ENCODE assay signal across 8 cellular contexts in the genomic region with DNA sequence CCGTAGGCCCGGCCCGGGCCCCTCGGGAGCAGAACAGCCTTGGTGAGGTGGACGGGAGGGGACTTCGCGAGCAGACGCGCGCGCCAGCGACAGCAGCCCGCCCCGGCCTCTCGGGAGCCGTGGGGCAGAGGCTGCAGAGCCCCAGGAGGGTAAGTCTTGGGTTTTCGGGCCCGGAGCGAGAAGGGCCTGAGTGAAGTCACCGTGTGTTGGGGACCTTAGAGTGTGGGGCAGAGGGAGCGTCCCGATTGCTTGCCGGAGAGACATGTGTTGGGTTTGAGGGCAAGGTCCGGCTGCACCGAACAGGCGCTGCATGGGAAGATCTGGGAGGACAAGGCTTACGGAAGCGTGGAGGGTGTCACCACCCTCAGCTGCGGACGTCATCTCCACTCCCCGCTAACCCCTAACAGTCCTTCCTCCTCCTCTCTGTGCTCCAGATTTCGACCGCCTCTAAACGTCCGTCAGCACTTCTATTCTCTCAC. TPM values are rescaled to one million over a fixed set of nuclear protein-coding genes. Genes with fewer than 3 reads are reported as not detected.
DNase-seq lines count a peak whose midpoint lies in the region; ATAC-seq, FAIRE-seq and TF ChIP-seq lines count a peak whose summit lies in the region.
"Not testable (repeated sequence)": the region's sequence is repeated elsewhere in the genome, so short reads cannot be mapped to it uniquely, and the experiment has no call there.

No MANE protein-coding gene starts in this region.

- CTCF ChIA-PET in A549 (lab: Yijun Ruan, JAX) = interaction anchor here (0.7 kb wide), 1 partner anchor 54 kb away, joined by 3 read pairs; no protein-coding TSS in a partner anchor

- H3K4me3 ChIP-seq in A549 (peak overlapping the region; percentile 81), SK-N-MC (peak overlapping the region; percentile 86), lower lobe of right lung (peak overlapping the region; percentile 81)
- not testable (repeated sequence) for H3K4me3 ChIP-seq in KMS-11 (IDR thresholded peaks at IDR 0.05; ENCODE audit: insufficient read depth, low read depth, low read length)

- not testable (repeated sequence) for TF ChIP-seq EP300 in A549 (IDR thresholded peaks at IDR 0.05)

- H3K9me3 ChIP-seq in A549; SK-N-MC (ENCODE audit: low read depth, low read length); lower lobe of right lung: not testable (repeated sequence)

- H3K4me2 ChIP-seq in A549 = peak overlapping the region; percentile 94
- peak overlapping the region; percentile 90 for H3K4me2 ChIP-seq in KMS-11

- not testable (repeated sequence) for TF ChIP-seq CTCF in A549 (IDR thresholded peaks at IDR 0.05); KMS-11 (conservative IDR thresholded peaks at IDR 0.05; ENCODE audit: low read depth, low read length); lower lobe of right lung (IDR thresholded peaks at IDR 0.05)

- DNase-seq in A549 (ENCODE audit: low read depth in 1 of 2, low spot score in 1 of 2) = peak; percentile 4 to 59
- DNase-seq in SK-N-MC (ENCODE audit: low read depth, low spot score) = not testable (repeated sequence)
- peak; percentile 7 for DNase-seq in activated effector memory CD4-positive, alpha-beta T cell treated with Interleukin-2 at 50 U/mL for 16 hours
- DNase-seq in erythroblast (lab: John Stamatoyannopoulos, UW) = peak; percentile 74
- DNase-seq in lower lobe of right lung = peak; percentile 71
- DNase-seq in stimulated activated CD4-positive, alpha-beta T cell treated with anti-CD3 and anti-CD28 coated beads, Interleukin-12 subunit alpha, Interleukin-12 subunit beta, amount 100 ng/mL, for 4 hours = peak; percentile 39

- TF ChIP-seq POLR2A in A549 (IDR thresholded peaks at IDR 0.05; ENCODE audit: low read length) = peak; percentile 41; the same call in 1 of the 2 replicates
- TF ChIP-seq POLR2A in GM18526 (IDR thresholded peaks at IDR 0.05; ENCODE audit: extremely low read depth, insufficient read length) = peak; percentile 39
- not testable (repeated sequence) for TF ChIP-seq POLR2A in erythroblast (IDR thresholded peaks at IDR 0.05; ENCODE audit: low read length)

- H3K9ac ChIP-seq in KMS-11 = peak overlapping the region; percentile 95
- H3K9ac ChIP-seq in SK-N-MC (ENCODE audit: insufficient read length) = peak overlapping the region; percentile 91

- peak; percentile 36 to 51; a peak in 4 of 6 replicates for ATAC-seq in A549
- peak; percentile 65 to 68 for ATAC-seq in lower lobe of right lung

- peaks cover 40% of the 10 kb centered on the region for H3K79me2 ChIP-seq in KMS-11 (ENCODE audit: insufficient read depth, low read depth)

- not testable (repeated sequence) for H3K4me1 ChIP-seq in A549; KMS-11 (ENCODE audit: low read depth, poor library complexity, severe bottlenecking); lower lobe of right lung

- H3K27ac ChIP-seq in A549 = peak overlapping the region; percentile 85 to 96
- peak overlapping the region; percentile 79 for H3K27ac ChIP-seq in KMS-11
- H3K27ac ChIP-seq in SK-N-MC = not testable (repeated sequence)
- H3K27ac ChIP-seq in lower lobe of right lung = peak overlapping the region; percentile 89

- intact Hi-C loops in lower lobe of right lung (cut with DNase I) = not testable (repeated sequence)

- not testable (repeated sequence) for FAIRE-seq in A549 (lab: Jason Lieb, UNC)

- peak overlapping the region; percentile 70; the same call in 1 of the 2 replicates for H2AFZ ChIP-seq in KMS-11 (ENCODE audit: low read depth)

- POLR2A ChIA-PET in A549 (lab: Yijun Ruan, JAX) = not testable (repeated sequence)

- not testable (repeated sequence) for H3K36me3 ChIP-seq in KMS-11 (ENCODE audit: insufficient read depth)
- H3K36me3 ChIP-seq in SK-N-MC (ENCODE audit: insufficient read depth, low read length) (peaks cover 15% of the 10 kb centered on the region; the same call in 1 of the 2 replicates), lower lobe of right lung (peaks cover 10% of the 10 kb centered on the region)

- TF ChIP-seq RAD21 in A549 (conservative IDR thresholded peaks at IDR 0.05 in 1 of 2, IDR thresholded peaks at IDR 0.05 in 1 of 2) = not testable (repeated sequence)

- 3% methylated on average over 23 of the region's 35 CpGs for WGBS in A549 (ENCODE audit: missing lambda C conversion rate)

- not testable (repeated sequence) for H4K20me1 ChIP-seq in KMS-11 (ENCODE audit: insufficient read depth)

- not testable (repeated sequence) for H3K27me3 ChIP-seq in KMS-11 (ENCODE audit: insufficient read depth, low read depth); lower lobe of right lung (ENCODE audit: low read depth)

TF ChIP-seq in A549, 52 proteins besides CTCF, POLR2A, EP300 and RAD21:
- peak; percentile 37; the same call in 1 of the 2 replicates for TF ChIP-seq PHF8 (IDR thresholded peaks at IDR 0.05; ENCODE audit: borderline replicate concordance, low read depth)
- TF ChIP-seq, protein P1, sequence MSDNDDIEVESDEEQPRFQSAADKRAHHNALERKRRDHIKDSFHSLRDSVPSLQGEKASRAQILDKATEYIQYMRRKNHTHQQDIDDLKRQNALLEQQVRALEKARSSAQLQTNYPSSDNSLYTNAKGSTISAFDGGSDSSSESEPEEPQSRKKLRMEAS (IDR thresholded peaks at IDR 0.05) = peak; percentile 18; the same call in 1 of the 2 replicates

RNA-seq across cellular contexts. Expression of a gene that starts 45.1 kb away (rescaled TPM):
- polyA plus RNA-seq in A549 (2011; rRNA removed) = 5.9 and 9.1 TPM in 2 replicates
- polyA plus RNA-seq in A549 (2012; cell fraction: cytosol; rRNA removed) = 11.4 and 16.0 TPM in 2 replicates
- 30.5 and 37.4 TPM in 2 replicates for polyA plus RNA-seq in A549 (2012; cell fraction: nucleus; rRNA removed)
- polyA plus RNA-seq in A549 (2017; fragmentation: RNase III; extraction: RNeasy Plus Mini Kit Qiagen cat#74134 plus additional on column Dnase treatment) = 23.0 to 23.2 TPM (median 23.2 TPM) in 3 replicates
- 11.3 TPM in 2 replicates for polyA minus RNA-seq in A549 (2011; rRNA and poly(A)+ RNA removed)
- 35.9 TPM for total RNA-seq in lower lobe of right lung

RNA-seq across cellular contexts. Expression of a gene that starts 51.8 kb away (rescaled TPM):
- polyA plus RNA-seq in A549 (2011; rRNA removed) (4.5 and 4.6 TPM in 2 replicates), A549 (2017; fragmentation: RNase III; extraction: RNeasy Plus Mini Kit Qiagen cat#74134 plus additional on column Dnase treatment) (2.5 to 2.8 TPM (median 2.7 TPM) in 3 replicates)
- polyA plus RNA-seq in A549 (2012; cell fraction: cytosol; rRNA removed) = 1.7 and 2.0 TPM in 2 replicates
- polyA plus RNA-seq in A549 (2012; cell fraction: nucleus; rRNA removed) = 2.0 and 2.3 TPM in 2 replicates
- polyA minus RNA-seq in A549 (2011; rRNA and poly(A)+ RNA removed) = 5.2 and 5.4 TPM in 2 replicates
- total RNA-seq in lower lobe of right lung = 6.8 TPM
